14 cellular contexts compared by ENCODE assay signal in genomic region chr15:91515188-91515754, GRCh38.
A peak's percentile ranks its signal among the peaks of the same experiment; 100 is the strongest.
DNase-seq lines count a peak whose midpoint lies in the region; ATAC-seq, FAIRE-seq and TF ChIP-seq lines count a peak whose summit lies in the region.
"Had no signal": no experiment of that assay in that cellular context is flagged by ENCODE, and none has a peak within 500 bp of the region (broad histone marks: within the 10 kb centered on the region; RNA-seq: fewer than 3 reads in every experiment).

No MANE protein-coding gene starts in this region.

- H3K4me1 Mint-ChIP-seq in MCF 10A (ENCODE audit: insufficient read depth, unreplicated experiment), result peaks cover 18% of the 10 kb centered on the region
- peaks cover 0 to 2% (median under 1%) of the 10 kb centered on the region in 4 donors for H3K4me1 Mint-ChIP-seq in naive thymus-derived CD8-positive, alpha-beta T cell

- intact Hi-C loops in MCF 10A (cut with micrococcal nuclease), result loop anchor here (5.0 kb wide), 1 partner anchor 47 kb away; no protein-coding TSS in a partner anchor
- intact Hi-C loops in kidney (cut with DNase I), result no loop called here

- H3K4me3 ChIP-seq in kidney (ENCODE audit: low read length in 2 of 2), result no peak overlapping the region

- no peak overlapping the region for H3K27ac ChIP-seq in kidney (ENCODE audit: low read depth in 2 of 2, low read length in 2 of 2)

- DNase-seq in AML-193 (lab: John Stamatoyannopoulos, UW) (peak; percentile 36 to 46), Kasumi-1 (lab: John Stamatoyannopoulos, UW) (peak; percentile 13 to 19), MCF 10A (ENCODE audit: unreplicated experiment) (peak; percentile 75), kidney tubule cell (ENCODE audit: low spot score) (peak; percentile 94), nucleus accumbens (lab: John Stamatoyannopoulos, UW) (no peak), kidney (no peak)
- no peak for DNase-seq in naive thymus-derived CD8-positive, alpha-beta T cell
- DNase-seq: DMS153; hippocampal formation; posterior cingulate gyrus; stimulated activated naive CD4-positive, alpha-beta T cell had no signal

- H3K36me3 ChIP-seq in kidney (ENCODE audit: control insufficient read depth in 1 of 2, insufficient read depth in 2 of 2, low read length in 2 of 2), result no peaks in the 10 kb centered on the region

- TF ChIP-seq CTCF in MCF 10A (IDR thresholded peaks at IDR 0.05; ENCODE audit: unreplicated experiment) (no peak), kidney (IDR thresholded peaks at IDR 0.05; ENCODE audit: borderline replicate concordance, extremely low read depth, insufficient read depth) (no peak)

- no peaks in the 10 kb centered on the region for H3K36me3 Mint-ChIP-seq in MCF 10A (ENCODE audit: insufficient read depth, unreplicated experiment)
- no peaks in the 10 kb centered on the region for H3K36me3 Mint-ChIP-seq in naive thymus-derived CD8-positive, alpha-beta T cell
- H3K36me3 Mint-ChIP-seq: activated naive CD4-positive, alpha-beta T cell treated with anti-CD3 and anti-CD28 coated beads, Interleukin-2, amount 50 U/mL, for 24 hours had no signal

- H3K27me3 Mint-ChIP-seq in MCF 10A (ENCODE audit: insufficient read depth, unreplicated experiment), result no peaks in the 10 kb centered on the region
- no peaks in the 10 kb centered on the region for H3K27me3 Mint-ChIP-seq in naive thymus-derived CD8-positive, alpha-beta T cell
- H3K27me3 Mint-ChIP-seq: activated naive CD4-positive, alpha-beta T cell treated with anti-CD3 and anti-CD28 coated beads, Interleukin-2, amount 50 U/mL, for 24 hours had no signal

- no peaks in the 10 kb centered on the region for H3K9me3 ChIP-seq in kidney (ENCODE audit: control insufficient read depth in 1 of 2, low read length in 2 of 2)

- POLR2A ChIA-PET in MCF 10A (lab: Yijun Ruan, JAX), result interaction anchor here (0.8 to 1.8 kb wide), 3 partner anchors 19 to 86 kb away, joined by 3 to 6 read pairs (median 3); no protein-coding TSS in a partner anchor
- POLR2A ChIA-PET in naive thymus-derived CD8-positive, alpha-beta T cell (lab: Charles Lee), result no interaction called here

- BruUV-seq in MCF 10A (replicated peaks; lab: Mats Ljungman, UMichigan), result no TSS peak

- no peak overlapping the region for H3K27ac Mint-ChIP-seq in MCF 10A (ENCODE audit: low read depth, unreplicated experiment)
- H3K27ac Mint-ChIP-seq in naive thymus-derived CD8-positive, alpha-beta T cell, result no peak overlapping the region
- H3K27ac Mint-ChIP-seq: T-helper 2 cell treated with Interferon-gamma antibody and Interleukin-4, amounts not matched to agents 5 μg/mL and 100 μg/mL, for 36 hours had no signal

- no peak overlapping the region for H3K9ac ChIP-seq in kidney (ENCODE audit: low read length in 2 of 2)

- H3K4me3 Mint-ChIP-seq in MCF 10A (ENCODE audit: unreplicated experiment), result no peak overlapping the region
- H3K4me3 Mint-ChIP-seq in naive thymus-derived CD8-positive, alpha-beta T cell, result no peak overlapping the region
- H3K4me3 Mint-ChIP-seq: activated naive CD4-positive, alpha-beta T cell treated with anti-CD3 and anti-CD28 coated beads, Interleukin-2, amount 50 U/mL, for 24 hours; T-helper 2 cell treated with Interferon-gamma antibody and Interleukin-4, amounts not matched to agents 5 μg/mL and 100 μg/mL, for 36 hours had no signal

- H3K4me1 ChIP-seq in kidney (ENCODE audit: control insufficient read depth in 1 of 2, insufficient read depth in 1 of 2, low read depth in 1 of 2, low read length in 2 of 2), result no peaks in the 10 kb centered on the region

- H3K9me3 Mint-ChIP-seq in MCF 10A (ENCODE audit: unreplicated experiment), result no peaks in the 10 kb centered on the region
- H3K9me3 Mint-ChIP-seq in naive thymus-derived CD8-positive, alpha-beta T cell, result no peaks in the 10 kb centered on the region
- H3K9me3 Mint-ChIP-seq: activated naive CD4-positive, alpha-beta T cell treated with anti-CD3 and anti-CD28 coated beads, Interleukin-2, amount 50 U/mL, for 24 hours; T-helper 2 cell treated with Interferon-gamma antibody and Interleukin-4, amounts not matched to agents 5 μg/mL and 100 μg/mL, for 36 hours had no signal

- CTCF ChIA-PET in MCF 10A (lab: Yijun Ruan, JAX), result interaction anchor here (0.5 to 0.9 kb wide), 4 partner anchors 26 to 388 kb away, joined by 3 to 6 read pairs (median 4); no protein-coding TSS in a partner anchor

- no peak for ATAC-seq in naive thymus-derived CD8-positive, alpha-beta T cell
- no peak for ATAC-seq in HG03097 (IDR thresholded peaks at IDR 0.05; ENCODE audit: low FRiP score, unreplicated experiment)

- FAIRE-seq in kidney (lab: Jason Lieb, UNC), result no peak

Comparison
In these comparisons a context has a peak if more than half of its experiments do, and no peak if none do; other contexts are left out.
1. DNase-seq: peak in AML-193 (2 of 2), Kasumi-1 (2 of 2), MCF 10A (single experiment) and kidney tubule cell (single experiment); none in nucleus accumbens (0 of 56), naive thymus-derived CD8-positive, alpha-beta T cell (0 of 10) and kidney (single experiment).